20 cellular contexts compared by ENCODE assay signal in the genomic region with DNA sequence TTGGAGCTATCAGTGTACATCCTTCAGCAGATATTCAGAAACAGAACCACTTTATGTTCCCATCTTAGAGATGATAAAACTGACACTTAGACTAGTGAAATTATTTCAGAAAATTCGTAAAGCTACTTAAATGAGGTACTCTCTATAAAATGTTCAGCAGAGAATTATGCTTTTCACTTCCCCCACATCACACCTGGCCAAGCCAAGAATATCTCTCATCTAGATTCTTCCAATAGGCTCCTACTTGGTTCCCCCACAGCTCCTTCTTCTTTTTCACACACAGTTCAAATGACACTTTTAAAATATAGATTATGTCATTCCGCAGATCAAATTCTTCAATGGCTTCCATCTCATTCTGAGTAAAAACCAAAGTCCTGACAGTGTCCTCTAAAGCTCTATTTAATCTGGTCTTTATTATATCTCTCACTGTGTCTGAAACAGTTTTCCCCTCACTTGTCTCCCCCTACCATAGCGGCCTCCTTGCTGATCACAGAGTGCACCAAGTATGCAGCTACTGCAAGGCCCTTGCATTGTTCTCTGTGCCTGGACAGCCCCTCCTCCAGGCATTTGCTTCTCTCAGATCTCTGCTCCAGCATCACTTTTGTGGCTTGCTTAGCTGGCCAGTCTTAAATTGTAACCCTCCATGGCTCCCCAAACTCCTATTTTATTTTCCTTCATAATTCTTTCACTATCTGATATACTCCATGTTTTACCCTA.
DNase-seq lines count a peak whose midpoint lies in the region; ATAC-seq and TF ChIP-seq lines count a peak whose summit lies in the region.
"Had no signal": no experiment of that assay in that cellular context is flagged by ENCODE, and none has a peak within 500 bp of the region (broad histone marks: within the 10 kb centered on the region; RNA-seq: fewer than 3 reads in every experiment).

No MANE protein-coding gene starts in this region.

- H3K36me3 Mint-ChIP-seq in T-cell, result no peaks in the 10 kb centered on the region
- H3K36me3 Mint-ChIP-seq: CD4-positive, CD25-positive, alpha-beta regulatory T cell; CD8-positive, alpha-beta T cell had no signal

- H3K23ac ChIP-seq in neuronal stem cell (ENCODE audit: low read depth, low read length, poor library complexity), result no peak overlapping the region

- H2BK5ac ChIP-seq in neuronal stem cell (ENCODE audit: low read length), result no peak overlapping the region

- no peak overlapping the region for H2BK120ac ChIP-seq in neuronal stem cell (ENCODE audit: low read depth, low read length)

- no peaks in the 10 kb centered on the region for H3K79me2 ChIP-seq in OCI-LY1 (ENCODE audit: insufficient read depth, low read length)

- H3K9ac ChIP-seq in OCI-LY1 (ENCODE audit: low read length), result peak overlapping the region; percentile 41
- H3K9ac ChIP-seq in neuronal stem cell (ENCODE audit: low read depth, low read length, poor library complexity), result no peak overlapping the region
- H3K9ac ChIP-seq: BLaER1 had no signal

- no peak overlapping the region for H3K18ac ChIP-seq in neuronal stem cell (ENCODE audit: low read length)

- H2AK5ac ChIP-seq in neuronal stem cell (ENCODE audit: low read depth, low read length), result no peak overlapping the region

- ATAC-seq in lower lobe of right lung (no peak), T-cell (replicated peaks in 1 of 4) (no peak)
- ATAC-seq: CD8-positive, alpha-beta T cell; GM23338 had no signal

- no peaks in the 10 kb centered on the region for H3K36me3 ChIP-seq in OCI-LY1 (ENCODE audit: insufficient read depth, low read length)
- no peaks in the 10 kb centered on the region for H3K36me3 ChIP-seq in neuronal stem cell (replicated peaks in 1 of 2; ENCODE audit: control insufficient read depth in 2 of 2, insufficient read depth in 2 of 2, low read length in 2 of 2)
- no peaks in the 10 kb centered on the region for H3K36me3 ChIP-seq in MG63
- no peaks in the 10 kb centered on the region for H3K36me3 ChIP-seq in lower lobe of right lung
- H3K36me3 ChIP-seq: BLaER1, HAP-1 had no signal

- no CpG with 5 or more reads among the region's 3 CpGs for WGBS in neuronal stem cell (ENCODE audit: extremely low coverage in 2 of 2, insufficient read length in 2 of 2, insufficient replicate concordance in 1 of 2), 2 donors

- H2BK12ac ChIP-seq in neuronal stem cell (ENCODE audit: low read length), result no peak overlapping the region

- no peaks in the 10 kb centered on the region for H3K27me3 ChIP-seq in OCI-LY1 (ENCODE audit: insufficient read depth, low read length)
- no peaks in the 10 kb centered on the region for H3K27me3 ChIP-seq in neuronal stem cell (ENCODE audit: control insufficient read depth in 3 of 3, insufficient read depth in 3 of 3, low read depth in 1 of 3, low read length in 3 of 3)
- no peaks in the 10 kb centered on the region for H3K27me3 ChIP-seq in MG63
- no peaks in the 10 kb centered on the region for H3K27me3 ChIP-seq in lower lobe of right lung (ENCODE audit: low read depth)
- H3K27me3 ChIP-seq: BLaER1 had no signal

- no peak overlapping the region for H3K4ac ChIP-seq in neuronal stem cell (ENCODE audit: low read length)

- H3K14ac ChIP-seq in neuronal stem cell (ENCODE audit: low read length), result no peak overlapping the region

- CTCF ChIA-PET in T-cell (lab: Charles Lee), result no interaction called here

- no peak overlapping the region for H3K4me3 Mint-ChIP-seq in T-cell
- H3K4me3 Mint-ChIP-seq: B cell; CD4-positive, CD25-positive, alpha-beta regulatory T cell; CD8-positive, alpha-beta T cell; GM23338; HFFc6 had no signal

- H3K4me1 ChIP-seq in OCI-LY1 (ENCODE audit: insufficient read depth, low read length, severe bottlenecking) (peaks cover 54% of the 10 kb centered on the region), neuronal stem cell (ENCODE audit: control insufficient read depth in 2 of 2, insufficient read depth in 1 of 2, low read depth in 1 of 2, low read length in 2 of 2) (peaks cover 3 to 6% of the 10 kb centered on the region in 2 donors), lower lobe of right lung (no peaks in the 10 kb centered on the region)
- H3K4me1 ChIP-seq: Caco-2, HAP-1 had no signal

- H3K79me1 ChIP-seq in neuronal stem cell (ENCODE audit: low read depth, low read length), result no peaks in the 10 kb centered on the region

- H3K9me2 ChIP-seq in OCI-LY1 (ENCODE audit: low read depth, low read length), result no peaks in the 10 kb centered on the region

- H3K4me3 ChIP-seq in OCI-LY1 (ENCODE audit: low read depth, low read length, poor library complexity, severe bottlenecking) (peak overlapping the region; percentile 46), neuronal stem cell (ENCODE audit: low read length in 2 of 2) (no peak overlapping the region), MG63 (no peak overlapping the region), lower lobe of right lung (no peak overlapping the region)
- H3K4me3 ChIP-seq: BLaER1, GM23338, HAP-1 had no signal

- H3K4me1 Mint-ChIP-seq in T-cell, result no peaks in the 10 kb centered on the region
- H3K4me1 Mint-ChIP-seq: B cell had no signal

- H3K27ac Mint-ChIP-seq in T-cell, result no peak overlapping the region
- H3K27ac Mint-ChIP-seq: B cell; CD4-positive, CD25-positive, alpha-beta regulatory T cell; CD8-positive, alpha-beta T cell; GM23338; HFFc6 had no signal

- H3K27ac ChIP-seq in OCI-LY1 (ENCODE audit: low read depth, low read length, poor library complexity, severe bottlenecking) (peak overlapping the region; percentile 93), neuronal stem cell (replicated peaks; ENCODE audit: low read length) (no peak overlapping the region), lower lobe of right lung (no peak overlapping the region)
- H3K27ac ChIP-seq: 22Rv1, BLaER1, C4-2B had no signal

- no peaks in the 10 kb centered on the region for H3K9me3 ChIP-seq in OCI-LY1 (ENCODE audit: low read length)
- no peaks in the 10 kb centered on the region for H3K9me3 ChIP-seq in neuronal stem cell (replicated peaks in 1 of 2; ENCODE audit: control insufficient read depth in 2 of 2, insufficient read depth in 1 of 2, low read depth in 1 of 2, low read length in 2 of 2)
- no peaks in the 10 kb centered on the region for H3K9me3 ChIP-seq in MG63
- no peaks in the 10 kb centered on the region for H3K9me3 ChIP-seq in lower lobe of right lung
- H3K9me3 ChIP-seq: BLaER1, Caco-2, HAP-1 had no signal

- no peak overlapping the region for H4K91ac ChIP-seq in neuronal stem cell (ENCODE audit: low read depth, low read length, poor library complexity)

- peak overlapping the region; percentile 64 for H3K4me2 ChIP-seq in OCI-LY1 (ENCODE audit: low read length)
- no peak overlapping the region for H3K4me2 ChIP-seq in neuronal stem cell (ENCODE audit: insufficient read depth, low read length, poor library complexity, severe bottlenecking)
- H3K4me2 ChIP-seq: BLaER1, GM23338 had no signal

- H3F3A ChIP-seq in OCI-LY1 (ENCODE audit: insufficient read depth, low read length), result no peaks in the 10 kb centered on the region; the same call in 1 of the 2 replicates

- H4K8ac ChIP-seq in neuronal stem cell (ENCODE audit: low read depth, low read length), result no peak overlapping the region

- TF ChIP-seq CTCF in OCI-LY1 (IDR thresholded peaks at IDR 0.05; ENCODE audit: low read length) (no peak), lower lobe of right lung (IDR thresholded peaks at IDR 0.05) (no peak)

- intact Hi-C loops in lower lobe of right lung (cut with DNase I), result no loop called here

- H2BK15ac ChIP-seq in neuronal stem cell (ENCODE audit: low read length), result no peak overlapping the region

- H4K20me1 ChIP-seq in OCI-LY1 (ENCODE audit: insufficient read depth, low read length), result no peaks in the 10 kb centered on the region
- H4K20me1 ChIP-seq: BLaER1 had no signal

- POLR2A ChIA-PET in T-cell (lab: Charles Lee), result no interaction called here

- H3K9me3 Mint-ChIP-seq in T-cell, result peaks cover 0 to 19% (median 14%) of the 10 kb centered on the region in 3 donors
- H3K9me3 Mint-ChIP-seq: GM23338 had no signal

- no peaks in the 10 kb centered on the region for H3K27me3 Mint-ChIP-seq in T-cell
- H3K27me3 Mint-ChIP-seq: B cell; CD4-positive, CD25-positive, alpha-beta regulatory T cell had no signal

- H2AFZ ChIP-seq in OCI-LY1 (ENCODE audit: low read length), result no peak overlapping the region
- peak overlapping the region; percentile 21 for H2AFZ ChIP-seq in neuronal stem cell (ENCODE audit: low read length)
- H2AFZ ChIP-seq: GM23338 had no signal

- peak; percentile 11 for DNase-seq in ELF-1 (ENCODE audit: low read depth, low spot score)
- DNase-seq in ecto neural progenitor cell (ENCODE audit: low spot score), result peak; percentile 52
- DNase-seq in neuronal stem cell (ENCODE audit: low spot score), result peak; percentile 23
- DNase-seq in MG63, result no peak
- no peak for DNase-seq in lower lobe of right lung
- DNase-seq in T-cell, result no peak
- DNase-seq: Caco-2; CD4-positive, CD25-positive, alpha-beta regulatory T cell; CD8-positive, alpha-beta T cell; DMS153; DND-41; GDM1; HFFc6 had no signal

Comparison
In these comparisons a context has a peak if more than half of its experiments do, and no peak if none do; other contexts are left out.
1. DNase-seq: peak in ELF-1 (single experiment), ecto neural progenitor cell (single experiment) and neuronal stem cell (single experiment); none in MG63 (single experiment), lower lobe of right lung (single experiment) and T-cell (0 of 34).